Comparison of ENCODE assay signal across 1 cellular context in genomic region chr2:55111230-55111569, GRCh38.
TF ChIP-seq lines count a peak whose summit lies in the region.

No MANE protein-coding gene starts in this region.

TF ChIP-seq in WTC11, 78 proteins besides CTCF, POLR2A, EP300 and RAD21 (continued from another document):
- TF ChIP-seq, protein P1, sequence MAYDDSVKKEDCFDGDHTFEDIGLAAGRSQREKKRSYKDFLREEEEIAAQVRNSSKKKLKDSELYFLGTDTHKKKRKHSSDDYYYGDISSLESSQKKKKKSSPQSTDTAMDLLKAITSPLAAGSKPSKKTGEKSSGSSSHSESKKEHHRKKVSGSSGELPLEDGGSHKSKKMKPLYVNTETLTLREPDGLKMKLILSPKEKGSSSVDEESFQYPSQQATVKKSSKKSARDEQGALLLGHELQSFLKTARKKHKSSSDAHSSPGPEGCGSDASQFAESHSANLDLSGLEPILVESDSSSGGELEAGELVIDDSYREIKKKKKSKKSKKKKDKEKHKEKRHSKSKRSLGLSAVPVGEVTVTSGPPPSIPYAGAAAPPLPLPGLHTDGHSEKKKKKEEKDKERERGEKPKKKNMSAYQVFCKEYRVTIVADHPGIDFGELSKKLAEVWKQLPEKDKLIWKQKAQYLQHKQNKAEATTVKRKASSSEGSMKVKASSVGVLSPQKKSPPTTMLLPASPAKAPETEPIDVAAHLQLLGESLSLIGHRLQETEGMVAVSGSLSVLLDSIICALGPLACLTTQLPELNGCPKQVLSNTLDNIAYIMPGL (CRISPR knock-in tag; IDR thresholded peaks at IDR 0.05): no peak
- TF ChIP-seq MLX (CRISPR knock-in tag; IDR thresholded peaks at IDR 0.05) (no peak), GRHL2 (CRISPR knock-in tag; IDR thresholded peaks at IDR 0.05; ENCODE audit: insufficient replicate concordance, severe bottlenecking) (no peak), ESRRA (CRISPR knock-in tag; IDR thresholded peaks at IDR 0.05; ENCODE audit: borderline replicate concordance) (no peak), FOXK1 (CRISPR knock-in tag; IDR thresholded peaks at IDR 0.05) (no peak)
